Comparison of ENCODE assay signal across 8 cellular contexts in the genomic region with DNA sequence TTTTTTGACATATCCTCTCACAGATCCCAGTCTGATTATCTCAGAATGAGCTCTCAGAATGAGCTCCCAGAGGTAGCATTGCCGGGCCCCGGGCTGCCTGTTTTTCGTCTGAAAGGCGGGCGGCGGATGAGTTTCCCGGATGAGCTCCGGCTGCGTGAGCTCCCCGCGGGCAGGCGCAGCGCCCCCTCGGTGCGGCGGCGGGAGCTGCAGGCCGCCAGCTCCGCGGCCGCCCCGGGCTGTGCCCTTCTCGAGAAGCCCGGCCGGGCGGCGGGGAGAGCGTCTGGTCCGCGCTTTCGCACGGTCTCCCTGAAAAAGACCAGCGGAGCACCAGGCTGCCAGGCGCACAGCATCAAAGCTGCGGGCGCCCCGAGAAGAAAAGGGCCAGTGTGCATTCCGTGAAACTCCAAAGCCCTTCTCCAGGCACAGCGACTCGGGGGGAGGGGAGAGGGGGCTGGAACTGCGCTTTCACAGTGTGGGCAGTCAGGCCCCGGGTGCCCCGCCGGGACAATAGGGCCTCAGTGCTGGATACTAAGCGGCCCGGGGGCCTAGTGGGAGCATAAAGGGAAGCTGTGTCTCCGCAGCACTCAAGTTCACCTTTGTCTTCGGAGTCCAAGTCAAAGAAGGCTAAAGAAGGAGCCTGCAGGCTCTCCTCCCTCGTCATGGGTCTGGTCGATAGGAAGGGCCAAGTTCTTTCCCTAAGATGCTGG. TPM values are rescaled to one million over a fixed set of nuclear protein-coding genes. Genes with fewer than 3 reads are reported as not detected.
A peak's percentile ranks its signal among the peaks of the same experiment; 100 is the strongest.
DNase-seq lines count a peak whose midpoint lies in the region; TF ChIP-seq lines count a peak whose summit lies in the region.

No MANE protein-coding gene starts in this region.

- H3K4me1 ChIP-seq in osteoblast (ENCODE audit: insufficient read depth, low read length), result peaks cover 5% of the 10 kb centered on the region

- peak overlapping the region; percentile 91 for H3K4me2 ChIP-seq in osteoblast (ENCODE audit: insufficient read depth, low read length)

- no peaks in the 10 kb centered on the region for H3K9me3 Mint-ChIP-seq in activated naive CD4-positive, alpha-beta T cell treated with anti-CD3 and anti-CD28 coated beads, Interleukin-2, amount 10 ng/mL, durations not matched to agents 7 days and 5 days

- no peaks in the 10 kb centered on the region for H3K36me3 Mint-ChIP-seq in activated naive CD4-positive, alpha-beta T cell treated with anti-CD3 and anti-CD28 coated beads, Interleukin-2, amount 10 ng/mL, durations not matched to agents 7 days and 5 days

- no peaks in the 10 kb centered on the region for H3K27me3 ChIP-seq in osteoblast (ENCODE audit: insufficient read depth, low read length)

- H3K9me3 ChIP-seq in osteoblast (ENCODE audit: low read depth, low read length), result no peaks in the 10 kb centered on the region

- no peaks in the 10 kb centered on the region for H4K20me1 ChIP-seq in osteoblast (ENCODE audit: insufficient read depth, low read length)

- CTCF ChIA-PET in activated naive CD4-positive, alpha-beta T cell treated with anti-CD3 and anti-CD28 coated beads, Interleukin-2, amount 10 ng/mL, durations not matched to agents 7 days and 5 days (lab: Charles Lee), result interaction anchor here (0.7 to 5.3 kb wide), 28 partner anchors 10 to 445 kb away, joined by 3 to 59 read pairs (median 4); a partner anchor contains a TSS

- DNase-seq in Daoy (ENCODE audit: low read depth) (peak; percentile 86), GOT3 (lab: John Stamatoyannopoulos, UW) (peak; percentile 42), SK-N-DZ (ENCODE audit: low spot score) (peak; percentile 86), glomerular visceral epithelial cell (ENCODE audit: extremely low spot score) (peak; percentile 83), osteoblast (ENCODE audit: insufficient read length, low spot score, missing footprints) (peak; percentile 97)
- peak; percentile 76 for DNase-seq in activated naive CD4-positive, alpha-beta T cell treated with anti-CD3 and anti-CD28 coated beads, Interleukin-2, amount 10 ng/mL, durations not matched to agents 7 days and 5 days

- H3K27ac ChIP-seq in osteoblast (ENCODE audit: low read depth, low read length) (peak overlapping the region; percentile 45), temporal lobe (ENCODE audit: low read depth, low read length) (peak overlapping the region; percentile 95)

- no peaks in the 10 kb centered on the region for H3K79me2 ChIP-seq in osteoblast (ENCODE audit: insufficient read depth, low read length)

- no peak overlapping the region for H3K27ac Mint-ChIP-seq in activated naive CD4-positive, alpha-beta T cell treated with anti-CD3 and anti-CD28 coated beads, Interleukin-2, amount 10 ng/mL, durations not matched to agents 7 days and 5 days

- H3K27me3 Mint-ChIP-seq in activated naive CD4-positive, alpha-beta T cell treated with anti-CD3 and anti-CD28 coated beads, Interleukin-2, amount 10 ng/mL, durations not matched to agents 7 days and 5 days, result peaks cover 46% of the 10 kb centered on the region

- peak overlapping the region; percentile 78 for H3K4me3 ChIP-seq in osteoblast (ENCODE audit: insufficient read depth, low read length)

- H3K4me3 Mint-ChIP-seq in activated naive CD4-positive, alpha-beta T cell treated with anti-CD3 and anti-CD28 coated beads, Interleukin-2, amount 10 ng/mL, durations not matched to agents 7 days and 5 days, result peak overlapping the region; percentile 52

- peaks cover 8% of the 10 kb centered on the region for H3K4me1 Mint-ChIP-seq in activated naive CD4-positive, alpha-beta T cell treated with anti-CD3 and anti-CD28 coated beads, Interleukin-2, amount 10 ng/mL, durations not matched to agents 7 days and 5 days

- peak overlapping the region; percentile 97 for H2AFZ ChIP-seq in osteoblast (ENCODE audit: low read length)

- TF ChIP-seq CTCF in LNCAP (IDR thresholded peaks at IDR 0.05), result peak; percentile 69
- TF ChIP-seq CTCF in osteoblast (IDR thresholded peaks at IDR 0.05; ENCODE audit: extremely low read depth, low read depth, low read length), result peak; percentile 74

- no peaks in the 10 kb centered on the region for H3K36me3 ChIP-seq in osteoblast (ENCODE audit: insufficient read depth, low read length)

RNA-seq across cellular contexts. Expression of a gene that starts 12.1 kb away (rescaled TPM):
- total RNA-seq in Daoy (2014; rRNA removed; shearing (Covaris generic)), result 0.24 and 1.3 TPM in 2 replicates
- polyA plus RNA-seq in SK-N-DZ (2014; cell fraction: cytosol; rRNA removed), result 0.80 and 0.81 TPM in 2 replicates
- 0.99 and 1.8 TPM in 2 replicates for polyA plus RNA-seq in SK-N-DZ (2014; cell fraction: nucleus; rRNA removed)
- total RNA-seq in osteoblast (0.72 and 1.5 TPM in 2 replicates), temporal lobe (5.4 TPM)

Comparison
In these comparisons a context has a peak if more than half of its experiments do, and no peak if none do; other contexts are left out.
1. Peak in every context shown above with its lines: DNase-seq, H3K4me3 ChIP-seq and H3K27ac ChIP-seq.
2. DNase-seq: peak in every context shown above with its lines; median percentile 97 in osteoblast; 86 in Daoy; 86 in SK-N-DZ; 83 in glomerular visceral epithelial cell; 76 in activated naive CD4-positive, alpha-beta T cell treated with anti-CD3 and anti-CD28 coated beads, Interleukin-2, amount 10 ng/mL, durations not matched to agents 7 days and 5 days; 42 in GOT3.